ENCODE assay signal across 8 cellular contexts in the genomic region with DNA sequence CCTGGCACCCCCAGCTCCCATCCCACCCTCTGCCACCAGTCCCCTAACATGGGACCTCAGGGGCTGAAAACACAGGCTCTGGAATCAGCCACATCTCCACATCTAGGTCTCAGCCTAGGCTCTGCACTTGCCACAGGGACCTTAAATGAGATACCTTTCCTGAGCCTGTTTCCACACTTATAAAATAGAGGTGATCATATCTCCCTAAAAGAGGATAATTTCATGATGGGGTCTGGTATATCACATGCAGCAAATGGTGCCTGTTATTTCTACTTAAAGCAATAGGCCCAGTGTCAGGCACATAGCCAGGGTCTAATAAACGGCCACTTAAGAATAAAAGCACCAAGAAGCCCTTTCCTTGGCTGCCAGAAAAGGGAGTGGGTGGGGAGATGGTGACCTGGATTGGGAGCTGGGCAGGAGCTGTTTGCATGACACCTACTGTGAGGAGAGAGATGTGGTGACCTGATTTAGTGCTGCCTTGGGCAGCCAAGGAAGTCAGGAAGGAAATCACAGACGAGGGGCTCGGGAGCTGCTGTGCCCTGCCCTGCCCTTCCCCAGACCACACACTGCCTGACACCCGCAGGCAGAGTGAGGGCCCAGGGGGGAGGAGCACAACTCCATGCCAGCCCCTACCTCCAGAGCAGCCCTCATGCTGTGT.
DNase-seq lines count a peak whose midpoint lies in the region; ATAC-seq and TF ChIP-seq lines count a peak whose summit lies in the region.

No MANE protein-coding gene starts in this region.

- TF ChIP-seq POLR2A in stomach (IDR thresholded peaks at IDR 0.05): no peak

- H3K4me1 ChIP-seq in stomach: peaks cover 54 to 89% (median 71%) of the 10 kb centered on the region in 4 donors

- H3K36me3 Mint-ChIP-seq in activated CD4-positive, alpha-beta T cell treated with anti-CD3 and anti-CD28 coated beads, Interleukin-2, amount 10 ng/mL, durations not matched to agents 24 days and 14 days (ENCODE audit: low read depth): peaks cover 3% of the 10 kb centered on the region

- H3K9me3 Mint-ChIP-seq in activated CD4-positive, alpha-beta T cell treated with anti-CD3 and anti-CD28 coated beads, Interleukin-2, amount 10 ng/mL, durations not matched to agents 24 days and 14 days: no peaks in the 10 kb centered on the region

- TF ChIP-seq CTCF in WERI-Rb-1 (IDR thresholded peaks at IDR 0.05; ENCODE audit: low read depth, low read length) (no peak), stomach (IDR thresholded peaks at IDR 0.05) (no peak)

- ATAC-seq in HG02623 (IDR thresholded peaks at IDR 0.05; ENCODE audit: unreplicated experiment): no peak
- ATAC-seq in GM21528 (IDR thresholded peaks at IDR 0.05; ENCODE audit: low FRiP score, unreplicated experiment): no peak

- no peaks in the 10 kb centered on the region for H3K27me3 ChIP-seq in WERI-Rb-1 (ENCODE audit: insufficient read depth, low read depth, severe bottlenecking)
- no peaks in the 10 kb centered on the region for H3K27me3 ChIP-seq in stomach

- DNase-seq in activated CD4-positive, alpha-beta T cell treated with anti-CD3 and anti-CD28 coated beads, Interleukin-2, amount 10 ng/mL, durations not matched to agents 24 days and 14 days: peak; percentile 68
- no peak for DNase-seq in activated CD4-positive, alpha-beta T cell treated with anti-CD3 and anti-CD28 coated beads for 4 hours
- DNase-seq in WERI-Rb-1 (no peak), stomach (no peak)
- no peak for DNase-seq in stimulated activated naive CD4-positive, alpha-beta T cell (lab: John Stamatoyannopoulos, UW)

- peak overlapping the region; percentile 82 for H3K4me3 Mint-ChIP-seq in activated CD4-positive, alpha-beta T cell treated with anti-CD3 and anti-CD28 coated beads, Interleukin-2, amount 10 ng/mL, durations not matched to agents 24 days and 14 days

- peaks cover 75% of the 10 kb centered on the region for H3K4me1 Mint-ChIP-seq in activated CD4-positive, alpha-beta T cell treated with anti-CD3 and anti-CD28 coated beads, Interleukin-2, amount 10 ng/mL, durations not matched to agents 24 days and 14 days

- intact Hi-C loops in activated CD4-positive, alpha-beta T cell treated with anti-CD3 and anti-CD28 coated beads, Interleukin-2, amount 10 ng/mL, durations not matched to agents 24 days and 14 days (cut with micrococcal nuclease): loop anchor here (2.0 kb wide), 3 partner anchors 45 to 805 kb away; a partner anchor contains a TSS
- intact Hi-C loops in stomach (cut with DNase I; ENCODE audit: low total_unique reads): no loop called here

- no peak for TF ChIP-seq EP300 in stomach (IDR thresholded peaks at IDR 0.05)

- H3K27ac Mint-ChIP-seq in activated CD4-positive, alpha-beta T cell treated with anti-CD3 and anti-CD28 coated beads, Interleukin-2, amount 10 ng/mL, durations not matched to agents 24 days and 14 days: peak overlapping the region; percentile 97

- H3K36me3 ChIP-seq in WERI-Rb-1 (no peaks in the 10 kb centered on the region), stomach (no peaks in the 10 kb centered on the region)

- H3K27me3 Mint-ChIP-seq in activated CD4-positive, alpha-beta T cell treated with anti-CD3 and anti-CD28 coated beads, Interleukin-2, amount 10 ng/mL, durations not matched to agents 24 days and 14 days: peaks cover 4% of the 10 kb centered on the region

- H3K4me3 ChIP-seq in WERI-Rb-1 (ENCODE audit: low read depth, low read length) (no peak overlapping the region), iPS-18c (ENCODE audit: insufficient read depth, low read depth, low read length) (peak overlapping the region; percentile 9; the same call in 1 of the 2 replicates), stomach (peak overlapping the region in 1 of 4 donors; percentile 41)

- 22 to 29% (median 23%) methylated on average over 4 of the region's 4 CpGs for WGBS in stomach, 5 donors

- no peaks in the 10 kb centered on the region for H3K9me3 ChIP-seq in WERI-Rb-1 (ENCODE audit: severe bottlenecking)
- no peaks in the 10 kb centered on the region for H3K9me3 ChIP-seq in iPS-18c (ENCODE audit: control insufficient read depth, insufficient read depth, low read length)
- no peaks in the 10 kb centered on the region for H3K9me3 ChIP-seq in stomach

- H3K27ac ChIP-seq in WERI-Rb-1 (peak overlapping the region; percentile 93), stomach (peak overlapping the region; percentile 94 to 98 (median 95))
